21 cellular contexts compared by ENCODE assay signal in the genomic region with DNA sequence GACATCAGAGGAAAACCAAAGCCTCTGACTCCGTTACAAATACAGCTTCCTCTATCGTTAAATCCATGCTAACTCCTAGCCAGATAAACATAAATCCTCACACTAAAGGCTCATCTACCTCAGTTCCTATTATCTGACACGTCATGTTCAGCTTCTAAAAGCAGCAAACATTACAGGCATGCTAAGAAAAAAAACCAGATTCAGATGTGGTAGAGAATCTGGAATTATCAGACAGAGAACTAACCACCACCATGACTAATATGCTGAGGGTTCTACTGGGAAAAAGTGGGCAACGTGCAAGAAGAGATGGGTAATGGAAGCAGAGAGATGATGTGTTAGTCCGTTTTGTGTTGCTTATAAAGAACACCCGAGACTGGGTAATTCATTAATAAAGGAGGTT. TPM values are rescaled to one million over a fixed set of nuclear protein-coding genes. Genes with fewer than 3 reads are reported as not detected.
DNase-seq lines count a peak whose midpoint lies in the region; ATAC-seq and TF ChIP-seq lines count a peak whose summit lies in the region.
"Had no signal": no experiment of that assay in that cellular context is flagged by ENCODE, and none has a peak within 500 bp of the region (broad histone marks: within the 10 kb centered on the region; RNA-seq: fewer than 3 reads in every experiment).

No MANE protein-coding gene starts in this region.

- no peak overlapping the region for H3K9ac ChIP-seq in skeletal muscle tissue (ENCODE audit: low read depth in 1 of 3, low read length in 3 of 3)

- intact Hi-C loops in left cardiac atrium (cut with DNase I), result no loop called here

- peaks cover 14% of the 10 kb centered on the region for H3K4me1 ChIP-seq in cardiac muscle cell (ENCODE audit: low read depth)
- H3K4me1 ChIP-seq in hepatocyte (ENCODE audit: insufficient read depth), result peaks cover 18% of the 10 kb centered on the region
- H3K4me1 ChIP-seq in skeletal muscle tissue (ENCODE audit: control insufficient read depth in 3 of 3, insufficient read depth in 3 of 3, low read length in 3 of 3), result no peaks in the 10 kb centered on the region
- H3K4me1 ChIP-seq: adrenal gland, colonic mucosa, tibial artery had no signal

- H3K27me3 ChIP-seq in cardiac muscle cell (no peaks in the 10 kb centered on the region), hepatocyte (no peaks in the 10 kb centered on the region), skeletal muscle tissue (ENCODE audit: control insufficient read depth in 3 of 3, insufficient read depth in 3 of 3, low read length in 3 of 3) (no peaks in the 10 kb centered on the region)
- H3K27me3 ChIP-seq: adrenal gland, colonic mucosa, ovary, tibial artery had no signal

- H4K20me1 ChIP-seq in hepatocyte (ENCODE audit: insufficient read depth, poor library complexity, severe bottlenecking), result no peaks in the 10 kb centered on the region

- peak overlapping the region; percentile 53 for H3K4me2 ChIP-seq in hepatocyte
- H3K4me2 ChIP-seq: PC-9 had no signal

- TF ChIP-seq CTCF in cardiac muscle cell (IDR thresholded peaks at IDR 0.05; ENCODE audit: low read depth, low read length) (no peak), hepatocyte (IDR thresholded peaks at IDR 0.05; ENCODE audit: poor library complexity) (no peak)

- no peaks in the 10 kb centered on the region for H3K36me3 ChIP-seq in cardiac muscle cell
- no peaks in the 10 kb centered on the region for H3K36me3 ChIP-seq in hepatocyte (replicated peaks; ENCODE audit: insufficient read depth, low read depth)
- H3K36me3 ChIP-seq in skeletal muscle tissue (ENCODE audit: control insufficient read depth in 3 of 3, insufficient read depth in 3 of 3, low read length in 3 of 3), result no peaks in the 10 kb centered on the region
- H3K36me3 ChIP-seq: adrenal gland, colonic mucosa, ovary, tibial artery had no signal

- H3K79me2 ChIP-seq in hepatocyte, result peaks cover 25% of the 10 kb centered on the region

- 51% methylated on average over 6 of the region's 6 CpGs for WGBS in hepatocyte (ENCODE audit: low lambda C conversion rate, missing lambda C conversion rate)

- H3K9me3 ChIP-seq in cardiac muscle cell (ENCODE audit: low read depth) (no peaks in the 10 kb centered on the region), hepatocyte (ENCODE audit: low read depth) (no peaks in the 10 kb centered on the region), skeletal muscle tissue (ENCODE audit: control insufficient read depth in 3 of 3, low read length in 3 of 3) (peaks cover 0 to 4% (median 0%) of the 10 kb centered on the region in 3 donors)
- H3K9me3 ChIP-seq: adrenal gland, colonic mucosa, ovary had no signal

- no peak overlapping the region for H2AFZ ChIP-seq in hepatocyte
- H2AFZ ChIP-seq: PC-9 had no signal

- H3K4me3 ChIP-seq in cardiac muscle cell (no peak overlapping the region), hepatocyte (no peak overlapping the region), skeletal muscle tissue (ENCODE audit: low read length in 3 of 3) (no peak overlapping the region)
- H3K4me3 ChIP-seq: adrenal gland, colonic mucosa, ovary, PC-9, tibial artery had no signal

- H3K9me2 ChIP-seq in hepatocyte (replicated peaks; ENCODE audit: insufficient read depth), result no peaks in the 10 kb centered on the region

- ATAC-seq in left cardiac atrium, result no peak
- ATAC-seq: stimulated activated effector memory CD8-positive, alpha-beta T cell treated with anti-CD3 and anti-CD28 coated beads, Interleukin-12 subunit alpha, Interleukin-12 subunit beta, amount 100 ng/mL, for 72 hours had no signal

- H3K27ac ChIP-seq in cardiac muscle cell (peak overlapping the region; percentile 78), hepatocyte (peak overlapping the region; percentile 86), skeletal muscle tissue (ENCODE audit: low read depth, low read length) (peak overlapping the region; percentile 64)
- H3K27ac ChIP-seq: 22Rv1, colonic mucosa, ovary, PC-9, tibial artery had no signal

- peak in 1 of 2 donors; percentile 77 for DNase-seq in cardiac muscle cell (ENCODE audit: low read depth in 1 of 2, low spot score in 1 of 2)
- DNase-seq in left cardiac atrium, result no peak
- peak; percentile 98 for DNase-seq in amniotic epithelial cell (ENCODE audit: low read depth)
- DNase-seq in hepatocyte (ENCODE audit: low spot score), result peak; percentile 38
- DNase-seq in EL, result no peak
- DNase-seq in HT-29 (ENCODE audit: low spot score), result no peak
- DNase-seq in stimulated activated naive CD4-positive, alpha-beta T cell treated with Interleukin-2 at 50 U/mL for 16 hours (lab: John Stamatoyannopoulos, UW), result no peak
- DNase-seq: adrenal gland; CD4-positive, alpha-beta T cell; colonic mucosa; glutamatergic neuron; KBM-7; NCI-H1105; NCI-H82; ovary; PC-9; small intestine; tibial artery had no signal

RNA-seq across cellular contexts. Expression of gene BRI3, which starts 48.5 kb away (rescaled TPM):
- 23.0 and 30.0 TPM in 2 replicates for total RNA-seq in cardiac muscle cell
- polyA plus RNA-seq in cardiac muscle cell, result 50.8 and 61.4 TPM in 2 replicates
- total RNA-seq in left cardiac atrium, result 100 to 1,000 TPM; 190 to 207 TPM
- 71.5 and 84.0 TPM in 2 replicates for total RNA-seq in hepatocyte
- 101 and 104 TPM in 2 replicates for polyA plus RNA-seq in hepatocyte
- 34.4 TPM for total RNA-seq in skeletal muscle tissue
- 206 and 239 TPM in 2 replicates for total RNA-seq in HT-29 (2014; rRNA removed; shearing (Covaris generic))

Comparison
In these comparisons a context has a peak if more than half of its experiments do, and no peak if none do; other contexts are left out.
1. DNase-seq: peak in amniotic epithelial cell (single experiment) and hepatocyte (single experiment); none in left cardiac atrium (single experiment), EL (single experiment), HT-29 (single experiment) and stimulated activated naive CD4-positive, alpha-beta T cell treated with Interleukin-2 at 50 U/mL for 16 hours (single experiment).
2. Peak in every context shown above with its lines, with median percentiles within 50 percentile points of each other: H3K27ac ChIP-seq.